12 cellular contexts compared by ENCODE assay signal in genomic region chr22:46077669-46078099, GRCh38.
A peak's percentile ranks its signal among the peaks of the same experiment; 100 is the strongest.
DNase-seq lines count a peak whose midpoint lies in the region; ATAC-seq, FAIRE-seq and TF ChIP-seq lines count a peak whose summit lies in the region.
"Had no signal": no experiment of that assay in that cellular context is flagged by ENCODE, and none has a peak within 500 bp of the region (broad histone marks: within the 10 kb centered on the region; RNA-seq: fewer than 3 reads in every experiment).

No MANE protein-coding gene starts in this region.

- no peaks in the 10 kb centered on the region for H4K20me1 ChIP-seq in mammary epithelial cell (ENCODE audit: insufficient read depth, low read length)

- peaks cover 7% of the 10 kb centered on the region for H3K36me3 ChIP-seq in mammary epithelial cell (ENCODE audit: insufficient read depth, low read length)
- peaks cover 0 to 20% of the 10 kb centered on the region in 2 donors for H3K36me3 ChIP-seq in left lung
- no peaks in the 10 kb centered on the region for H3K36me3 ChIP-seq in thoracic aorta

- dilution Hi-C loops in mammary epithelial cell (cut with HindIII; ENCODE audit: low sequenced_read_pairs) = no loop called here

- H3K9ac ChIP-seq in mammary epithelial cell (ENCODE audit: insufficient read depth, low read length) = peak overlapping the region; percentile 98

- no peak for ATAC-seq in left lung
- ATAC-seq in thoracic aorta (ENCODE audit: insufficient number of reproducible peaks, low FRiP score, low read depth) = no peak
- ATAC-seq in HG03432 (IDR thresholded peaks at IDR 0.05; ENCODE audit: unreplicated experiment) = no peak

- peaks cover 100% of the 10 kb centered on the region for H3K79me2 ChIP-seq in mammary epithelial cell (ENCODE audit: insufficient read depth, low read length)

- H2AFZ ChIP-seq in mammary epithelial cell (ENCODE audit: low read depth, low read length) = no peak overlapping the region

- H3K9me3 ChIP-seq in mammary epithelial cell (replicated peaks; ENCODE audit: insufficient read depth, low read length) (no peaks in the 10 kb centered on the region), left lung (no peaks in the 10 kb centered on the region), thoracic aorta (no peaks in the 10 kb centered on the region)

- CTCF ChIA-PET in mammary epithelial cell (lab: Charles Lee; ENCODE audit: low non-redundant PET) = no interaction called here

- TF ChIP-seq CTCF in mammary epithelial cell (conservative IDR thresholded peaks at IDR 0.05 in 1 of 2, IDR thresholded peaks at IDR 0.05 in 1 of 2; ENCODE audit: extremely low read depth in 1 of 2, insufficient read depth in 1 of 2, low read depth in 1 of 2, low read length in 2 of 2) = no peak
- no peak for TF ChIP-seq CTCF in left lung (IDR thresholded peaks at IDR 0.05)
- no peak for TF ChIP-seq CTCF in thoracic aorta (IDR thresholded peaks at IDR 0.05)

- peak overlapping the region; percentile 94 for H3K27ac ChIP-seq in mammary epithelial cell (ENCODE audit: insufficient read depth, low read depth, low read length)
- peak overlapping the region; percentile 97 to 98 for H3K27ac ChIP-seq in left lung
- H3K27ac ChIP-seq in thoracic aorta = peak overlapping the region; percentile 96 to 98

- in situ Hi-C loops in mammary epithelial cell (cut with MboI; ENCODE audit: low sequenced_read_pairs in 2 of 2) = no loop called here

- peak; percentile 58 for DNase-seq in LHCN-M2 (ENCODE audit: low read depth)
- DNase-seq in mammary epithelial cell = peak; percentile 29
- peak in 1 of 2 donors; percentile 32 for DNase-seq in left lung
- no peak for DNase-seq in thoracic aorta (ENCODE audit: low spot score)
- DNase-seq in frontal cortex (ENCODE audit: low spot score in 2 of 2) = no peak
- DNase-seq in central memory CD4-positive, alpha-beta T cell = no peak
- DNase-seq: activated CD8-positive, alpha-beta memory T cell treated with anti-CD3 and anti-CD28 coated beads, Interleukin-2, amount 50 U/mL, for 48 hours; occipital lobe; SHP77 treated with DMSO at 0.1 percent for 48 hours; stimulated activated naive CD4-positive, alpha-beta T cell treated with Interleukin-2 at 50 U/mL for 16 hours had no signal

- H3K4me1 ChIP-seq in mammary epithelial cell (ENCODE audit: insufficient read depth, low read length) (peaks cover 46% of the 10 kb centered on the region), left lung (peaks cover 35 to 89% of the 10 kb centered on the region in 2 donors), thoracic aorta (ENCODE audit: control insufficient read depth in 1 of 2, low read depth in 2 of 2) (peaks cover 31 to 75% of the 10 kb centered on the region in 2 donors)

- no peak for FAIRE-seq in frontal cortex (lab: Jason Lieb, UNC)
- FAIRE-seq: GM12891 had no signal

- H3K27me3 ChIP-seq in mammary epithelial cell (ENCODE audit: insufficient read depth, low read length) (no peaks in the 10 kb centered on the region), left lung (no peaks in the 10 kb centered on the region), thoracic aorta (replicated peaks; ENCODE audit: insufficient read depth) (no peaks in the 10 kb centered on the region)

- intact Hi-C loops in mammary epithelial cell (cut with micrococcal nuclease) (loop anchor here (2.0 kb wide), 1 partner anchor 13 kb away; no protein-coding TSS in a partner anchor), left lung (cut with DNase I) (loop anchor here in 1 of 2 donors (10.0 kb wide), 1 partner anchor 73 kb away; no protein-coding TSS in a partner anchor)

- no TSS peak for BruUV-seq in mammary epithelial cell (replicated peaks; lab: Mats Ljungman, UMichigan)

- 2% methylated on average over 12 of the region's 12 CpGs for WGBS in mammary epithelial cell (ENCODE audit: low coverage, missing lambda C conversion rate)

- H3K4me3 ChIP-seq in mammary epithelial cell (replicated peaks in 1 of 3; ENCODE audit: insufficient read depth in 1 of 3, low read depth in 2 of 3, low read length in 3 of 3) (peak overlapping the region; percentile 80 to 99 (median 93)), left lung (peak overlapping the region; percentile 22 to 75), thoracic aorta (peak overlapping the region; percentile 86)

- H3K4me2 ChIP-seq in mammary epithelial cell (ENCODE audit: insufficient read depth, low read depth, low read length) = peak overlapping the region; percentile 97

Comparison
In these comparisons a context has a peak if more than half of its experiments do, and no peak if none do; other contexts are left out.
1. DNase-seq: peak in LHCN-M2 (single experiment) and mammary epithelial cell (single experiment); none in thoracic aorta (single experiment), frontal cortex (0 of 2) and central memory CD4-positive, alpha-beta T cell (single experiment).
2. Peak in every context shown above with its lines, with median percentiles within 50 percentile points of each other: H3K27ac ChIP-seq and H3K4me3 ChIP-seq.